8 cellular contexts compared by ENCODE assay signal in the genomic region with DNA sequence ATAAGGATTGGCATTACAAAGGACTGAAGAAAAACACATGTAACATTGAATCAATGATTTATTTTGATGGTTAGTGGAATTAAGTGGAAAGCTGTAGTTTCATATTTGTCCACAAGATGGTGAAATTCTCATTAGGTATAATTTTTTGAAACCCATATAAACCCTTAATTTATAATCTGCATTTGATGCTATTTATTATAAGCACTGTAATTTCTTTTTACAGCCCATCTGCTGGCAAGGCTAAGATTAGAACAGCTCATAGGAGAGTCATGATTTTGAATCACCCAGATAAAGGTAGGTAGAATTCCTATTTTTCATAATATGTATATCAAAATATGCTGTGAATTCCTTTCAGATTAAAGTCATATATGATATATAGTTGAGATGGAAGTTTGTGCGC.
DNase-seq lines count a peak whose midpoint lies in the region; ATAC-seq and TF ChIP-seq lines count a peak whose summit lies in the region.

No MANE protein-coding gene starts in this region.

- H3K9me3 ChIP-seq in gastrocnemius medialis = no peaks in the 10 kb centered on the region

- no peak overlapping the region for H3K4me3 ChIP-seq in epithelial cell of proximal tubule (ENCODE audit: low read depth, low read length)
- H3K4me3 ChIP-seq in gastrocnemius medialis = no peak overlapping the region

- ATAC-seq in gastrocnemius medialis (no peak), GM21447 (IDR thresholded peaks at IDR 0.05; ENCODE audit: unreplicated experiment) (no peak), HG03469 (IDR thresholded peaks at IDR 0.05; ENCODE audit: unreplicated experiment) (no peak)

- H3K27me3 ChIP-seq in gastrocnemius medialis = no peaks in the 10 kb centered on the region

- H3K4me1 ChIP-seq in gastrocnemius medialis = peaks cover 0 to 3% of the 10 kb centered on the region in 2 donors

- no peak for TF ChIP-seq POLR2A in gastrocnemius medialis (IDR thresholded peaks at IDR 0.05)

- in situ Hi-C loops in gastrocnemius medialis (cut with MboI; ENCODE audit: low sequenced_read_pairs in 4 of 4) = loop anchor here in 1 of 4 donors (5.0 kb wide), 1 partner anchor 722 kb away; no protein-coding TSS in a partner anchor

- no peak overlapping the region for H3K27ac ChIP-seq in gastrocnemius medialis

- peak; percentile 46 for TF ChIP-seq CTCF in epithelial cell of proximal tubule (conservative IDR thresholded peaks at IDR 0.05; ENCODE audit: low read depth, low read length)
- TF ChIP-seq CTCF in gastrocnemius medialis (IDR thresholded peaks at IDR 0.05 in 4 of 5, conservative IDR thresholded peaks at IDR 0.05 in 1 of 5) = peak; percentile 40 to 63 (median 58)

- peaks cover 0 to 7% of the 10 kb centered on the region in 2 donors for H3K36me3 ChIP-seq in gastrocnemius medialis

- DNase-seq in SIG-M5 treated with dmso at 0.1 percent for 504 hours (lab: John Stamatoyannopoulos, UW; ENCODE audit: unreplicated experiment) (peak; percentile 16), SIG-M5 (lab: John Stamatoyannopoulos, UW) (no peak), NCI-H69 (lab: John Stamatoyannopoulos, UW) (peak; percentile 56), epithelial cell of proximal tubule (ENCODE audit: low read depth) (no peak), gastrocnemius medialis (no peak)
- DNase-seq in activated CD8-positive, alpha-beta memory T cell treated with anti-CD3 and anti-CD28 coated beads, Interleukin-2, amount 50 U/mL, for 4 hours = no peak

- intact Hi-C loops in gastrocnemius medialis (cut with DNase I; ENCODE audit: low total_unique reads) = loop anchor here (2.0 to 5.0 kb wide), 2 partner anchors 719 to 792 kb away; partner anchors contain the start of genes CCDC122 and LACC1

Comparison
In these comparisons a context has a peak if more than half of its experiments do, and no peak if none do; other contexts are left out.
1. DNase-seq: peak in SIG-M5 treated with dmso at 0.1 percent for 504 hours (single experiment) and NCI-H69 (single experiment); none in SIG-M5 (single experiment), epithelial cell of proximal tubule (single experiment), gastrocnemius medialis (0 of 2) and activated CD8-positive, alpha-beta memory T cell treated with anti-CD3 and anti-CD28 coated beads, Interleukin-2, amount 50 U/mL, for 4 hours (single experiment).